In the genomic region with DNA sequence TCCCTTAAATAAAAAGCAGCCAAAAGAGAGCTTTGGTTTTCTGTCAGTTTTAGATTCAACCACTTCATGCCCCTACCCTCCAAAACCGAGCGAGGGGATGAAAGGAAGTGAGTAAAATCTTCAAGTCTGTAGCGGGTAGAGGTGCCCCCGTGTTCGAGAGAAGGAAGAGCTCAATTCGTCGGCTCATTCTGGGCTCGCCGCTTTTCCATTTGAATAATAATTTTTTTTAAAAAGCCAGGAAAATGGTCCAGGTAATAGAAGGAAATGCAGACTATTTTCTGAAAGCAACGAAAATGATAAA, we compare ENCODE assay signal across 8 cellular contexts.
DNase-seq lines count a peak whose midpoint lies in the region; ATAC-seq, FAIRE-seq and TF ChIP-seq lines count a peak whose summit lies in the region.

No MANE protein-coding gene starts in this region.

- H3K9me3 ChIP-seq in endothelial cell of umbilical vein (replicated peaks; ENCODE audit: control insufficient read depth, insufficient read depth, low read length) (no peaks in the 10 kb centered on the region), parathyroid adenoma (ENCODE audit: control insufficient read depth, low read length) (no peaks in the 10 kb centered on the region)

- DNase-seq in ELR (ENCODE audit: low read depth): peak; percentile 54
- DNase-seq in NB4 (ENCODE audit: low read depth): peak; percentile 34
- no peak for DNase-seq in endothelial cell of umbilical vein (ENCODE audit: low read depth, low spot score)
- DNase-seq in GF-D8 (lab: John Stamatoyannopoulos, UW): no peak
- DNase-seq in GM19239 (ENCODE audit: insufficient read length, low spot score): no peak
- DNase-seq in medulla oblongata (ENCODE audit: extremely low spot score): no peak

- peaks cover 22% of the 10 kb centered on the region in 2 experiments for H3K27me3 ChIP-seq in endothelial cell of umbilical vein (ENCODE audit: control insufficient read depth in 2 of 2, insufficient read depth in 2 of 2, low read length in 2 of 2)
- no peaks in the 10 kb centered on the region for H3K27me3 ChIP-seq in parathyroid adenoma (ENCODE audit: control insufficient read depth, insufficient read depth, low read length)

- dilution Hi-C loops in endothelial cell of umbilical vein (cut with MboI; ENCODE audit: extremely low pct_ligation_motif_present, low sequenced_read_pairs): no loop called here

- H4K20me1 ChIP-seq in endothelial cell of umbilical vein (replicated peaks; ENCODE audit: control insufficient read depth, extremely low read depth, insufficient read depth, low read length): no peaks in the 10 kb centered on the region

- TF ChIP-seq CTCF in NB4 (IDR thresholded peaks at IDR 0.05; ENCODE audit: low read depth, low read length) (no peak), endothelial cell of umbilical vein (IDR thresholded peaks at IDR 0.05; ENCODE audit: extremely low read depth in 1 of 2, insufficient read depth in 1 of 2, low read depth in 1 of 2, low read length in 2 of 2) (no peak), parathyroid adenoma (IDR thresholded peaks at IDR 0.05) (no peak)

- TF ChIP-seq POLR2A in NB4 (IDR thresholded peaks at IDR 0.05; ENCODE audit: extremely low read depth, insufficient read length) (no peak), endothelial cell of umbilical vein (IDR thresholded peaks at IDR 0.05; ENCODE audit: low read depth, low read length) (no peak)

- peak overlapping the region; percentile 48 for H3K4me2 ChIP-seq in endothelial cell of umbilical vein (ENCODE audit: insufficient read depth, low read length)
- H3K4me2 ChIP-seq in parathyroid adenoma (ENCODE audit: low read length): peak overlapping the region; percentile 95

- BruUV-seq in endothelial cell of umbilical vein (replicated peaks; lab: Mats Ljungman, UMichigan): no TSS peak

- H3K36me3 ChIP-seq in endothelial cell of umbilical vein (ENCODE audit: control insufficient read depth in 2 of 2, extremely low read depth in 1 of 2, insufficient read depth in 2 of 2, low read length in 2 of 2) (no peaks in the 10 kb centered on the region), parathyroid adenoma (ENCODE audit: control insufficient read depth, insufficient read depth, low read length) (no peaks in the 10 kb centered on the region)

- no peak for ATAC-seq in HG03520 (IDR thresholded peaks at IDR 0.05; ENCODE audit: unreplicated experiment)

- no peaks in the 10 kb centered on the region for H3K9me1 ChIP-seq in endothelial cell of umbilical vein (replicated peaks; ENCODE audit: control insufficient read depth, extremely low read depth, insufficient read depth, low read length)

- FAIRE-seq in endothelial cell of umbilical vein (lab: Jason Lieb, UNC): no peak
- no peak for FAIRE-seq in GM19239 (lab: Jason Lieb, UNC)

- intact Hi-C loops in endothelial cell of umbilical vein (cut with micrococcal nuclease): loop anchor here (2.0 to 10.0 kb wide), 3 partner anchors 501 to 1097 kb away; a partner anchor contains a TSS

- H3K27ac ChIP-seq in endothelial cell of umbilical vein (ENCODE audit: insufficient read depth, low read depth, low read length) (no peak overlapping the region), parathyroid adenoma (no peak overlapping the region)

- H3K4me1 ChIP-seq in endothelial cell of umbilical vein (ENCODE audit: control insufficient read depth, extremely low read depth, insufficient read depth, low read length) (no peaks in the 10 kb centered on the region), parathyroid adenoma (peaks cover 4% of the 10 kb centered on the region)

- H3K9ac ChIP-seq in endothelial cell of umbilical vein (replicated peaks; ENCODE audit: extremely low read depth, insufficient read depth, low read length): peak overlapping the region; percentile 17
- H3K9ac ChIP-seq in parathyroid adenoma: no peak overlapping the region

- CTCF ChIA-PET in endothelial cell of umbilical vein (lab: Charles Lee): no interaction called here

- POLR2A ChIA-PET in endothelial cell of umbilical vein (lab: Charles Lee): no interaction called here

- H3K4me3 ChIP-seq in NB4 (ENCODE audit: low read depth, low read length): peak overlapping the region; percentile 60
- H3K4me3 ChIP-seq in endothelial cell of umbilical vein (replicated peaks in 1 of 3; ENCODE audit: insufficient read depth in 1 of 3, low read depth in 1 of 3, low read length in 3 of 3): peak overlapping the region in 2 of 3 experiments; percentile 41 to 46
- H3K4me3 ChIP-seq in parathyroid adenoma (ENCODE audit: low read depth, low read length): peak overlapping the region; percentile 69

- peak overlapping the region; percentile 19 for H2AFZ ChIP-seq in endothelial cell of umbilical vein (ENCODE audit: low read depth, low read length)
- peak overlapping the region; percentile 87 for H2AFZ ChIP-seq in parathyroid adenoma

- no peaks in the 10 kb centered on the region for H3K79me2 ChIP-seq in endothelial cell of umbilical vein (ENCODE audit: control insufficient read depth, insufficient read depth, low read length)
- no peaks in the 10 kb centered on the region for H3K79me2 ChIP-seq in parathyroid adenoma

TF ChIP-seq in endothelial cell of umbilical vein, 7 proteins besides CTCF, POLR2A, EP300 and RAD21:
- TF ChIP-seq, protein P1, sequence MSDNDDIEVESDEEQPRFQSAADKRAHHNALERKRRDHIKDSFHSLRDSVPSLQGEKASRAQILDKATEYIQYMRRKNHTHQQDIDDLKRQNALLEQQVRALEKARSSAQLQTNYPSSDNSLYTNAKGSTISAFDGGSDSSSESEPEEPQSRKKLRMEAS (IDR thresholded peaks at IDR 0.05; ENCODE audit: insufficient read depth, insufficient read length): no peak

Comparison
In these comparisons a context has a peak if more than half of its experiments do, and no peak if none do; other contexts are left out.
1. DNase-seq: peak in ELR (single experiment) and NB4 (single experiment); none in endothelial cell of umbilical vein (single experiment), GF-D8 (single experiment), GM19239 (single experiment) and medulla oblongata (single experiment).
2. Peak in every context shown above with its lines, with median percentiles within 50 percentile points of each other: H3K4me3 ChIP-seq.